In genomic region chr3:120170223-120170622, GRCh38 we compare ENCODE assay signal across 12 cellular contexts.
A peak's percentile ranks its signal among the peaks of the same experiment; 100 is the strongest.
DNase-seq lines count a peak whose midpoint lies in the region; ATAC-seq, FAIRE-seq and TF ChIP-seq lines count a peak whose summit lies in the region.
"Had no signal": no experiment of that assay in that cellular context is flagged by ENCODE, and none has a peak within 500 bp of the region (broad histone marks: within the 10 kb centered on the region; RNA-seq: fewer than 3 reads in every experiment).

No MANE protein-coding gene starts in this region.

- RAD21 ChIA-PET in GM12878 (lab: Charles Lee; ENCODE audit: unreplicated experiment) = no interaction called here

- SMC1A ChIA-PET in GM12878 (lab: Charles Lee; ENCODE audit: uncharacterized antibody, unreplicated experiment) = no interaction called here

- H3K27me3 ChIP-seq in GM12878 (replicated peaks in 1 of 2; ENCODE audit: control insufficient read depth in 2 of 2, insufficient read depth in 2 of 2, low read length in 1 of 2) (no peaks in the 10 kb centered on the region; a peak in 1 of 4 replicates), MM.1S (replicated peaks; ENCODE audit: insufficient read depth, low read length) (no peaks in the 10 kb centered on the region)
- H3K27me3 ChIP-seq: neutrophil had no signal

- H3K79me2 ChIP-seq in GM12878 (ENCODE audit: control insufficient read depth, insufficient read depth, low read length) (no peaks in the 10 kb centered on the region), MM.1S (ENCODE audit: low read length) (no peaks in the 10 kb centered on the region)

- POLR2A ChIA-PET in GM12878 (lab: Charles Lee) = no interaction called here

- no peaks in the 10 kb centered on the region for H3K9me2 ChIP-seq in MM.1S (replicated peaks; ENCODE audit: insufficient read depth, low read length)

- TF ChIP-seq CTCF in GM12878 (IDR thresholded peaks at IDR 0.05 in 2 of 3, conservative IDR thresholded peaks at IDR 0.05 in 1 of 3; ENCODE audit: control insufficient read depth in 2 of 3, extremely low read depth in 1 of 3, insufficient read depth in 1 of 3, low read depth in 3 of 3, low read length in 3 of 3) = no peak
- no peak for TF ChIP-seq CTCF in MM.1S (IDR thresholded peaks at IDR 0.05; ENCODE audit: low read length)

- H4K20me1 ChIP-seq in GM12878 (ENCODE audit: control insufficient read depth, insufficient read depth) (no peaks in the 10 kb centered on the region), MM.1S (ENCODE audit: insufficient read depth, low read length) (no peaks in the 10 kb centered on the region)

- no peak for FAIRE-seq in GM12878 (lab: Jason Lieb, UNC)
- FAIRE-seq: GM12892 had no signal

- H3K4me2 ChIP-seq in GM12878 (ENCODE audit: control insufficient read depth, insufficient read depth) = no peak overlapping the region
- no peak overlapping the region for H3K4me2 ChIP-seq in MM.1S (ENCODE audit: low read depth, low read length)
- H3K4me2 ChIP-seq: GM23338 had no signal

- no peak overlapping the region for H3K9ac ChIP-seq in GM12878 (ENCODE audit: control insufficient read depth, insufficient read depth, low read length)
- H3K9ac ChIP-seq in MM.1S (ENCODE audit: low read length) = no peak overlapping the region

- TF ChIP-seq RAD21 in GM12878 (IDR thresholded peaks at IDR 0.05; ENCODE audit: insufficient read depth, low read depth, low read length) = no peak

- no TSS peak for BruUV-seq in GM12878 (replicated peaks; lab: Mats Ljungman, UMichigan)

- H3F3A ChIP-seq in MM.1S (ENCODE audit: insufficient read depth, low read length) = no peaks in the 10 kb centered on the region

- H3K27ac ChIP-seq in GM12878 (ENCODE audit: control insufficient read depth, insufficient read depth) (no peak overlapping the region), MM.1S (ENCODE audit: low read length) (no peak overlapping the region)
- H3K27ac ChIP-seq: neutrophil had no signal

- H3K4me1 ChIP-seq in GM12878 (ENCODE audit: control insufficient read depth, insufficient read depth, low read length) (no peaks in the 10 kb centered on the region), MM.1S (ENCODE audit: low read length) (peaks cover 10% of the 10 kb centered on the region; the same call in 1 of the 2 replicates)

- H2AFZ ChIP-seq in GM12878 (ENCODE audit: control insufficient read depth, low read depth, low read length) (no peak overlapping the region), MM.1S (ENCODE audit: low read length) (no peak overlapping the region)
- H2AFZ ChIP-seq: GM23338 had no signal

- intact Hi-C loops in GM12878 (cut with micrococcal nuclease; ENCODE audit: unreplicated experiment) = no loop called here

- ATAC-seq in GM12878 = no peak; the same call in 2 of the 3 replicates
- ATAC-seq in GM19395 (IDR thresholded peaks at IDR 0.05; ENCODE audit: unreplicated experiment) = no peak
- no peak for ATAC-seq in GM21447 (IDR thresholded peaks at IDR 0.05; ENCODE audit: unreplicated experiment)
- ATAC-seq: GM23338 had no signal

- no peak overlapping the region for H3K4me3 ChIP-seq in GM12878
- no peak overlapping the region for H3K4me3 ChIP-seq in MM.1S (ENCODE audit: low read length)
- H3K4me3 ChIP-seq: GM23338 had no signal

- in situ Hi-C loops in GM12878 (cut with MboI) = no loop called here

- DNase-seq in NCI-H146 (lab: John Stamatoyannopoulos, UW) (peak; percentile 69), NCI-H146 treated with DMSO at 0.1 percent for 48 hours (lab: John Stamatoyannopoulos, UW; ENCODE audit: unreplicated experiment) (no peak), LoVo (ENCODE audit: low spot score) (peak; percentile 59), GM12878 (ENCODE audit: low read depth, low spot score) (no peak), renal cortical epithelial cell (ENCODE audit: low read depth) (peak; percentile 92), MM.1S (no peak)
- DNase-seq: activated CD4-positive, CD25-positive, alpha-beta regulatory T cell had no signal

- H3K36me3 ChIP-seq in GM12878 (ENCODE audit: control insufficient read depth in 2 of 2, insufficient read depth in 2 of 2, low read length in 1 of 2) (no peaks in the 10 kb centered on the region), MM.1S (replicated peaks; ENCODE audit: insufficient read depth, low read length) (no peaks in the 10 kb centered on the region)
- H3K36me3 ChIP-seq: neutrophil had no signal

- H3K9me3 ChIP-seq in GM12878 (replicated peaks; ENCODE audit: control insufficient read depth, insufficient read depth, low read length) = no peaks in the 10 kb centered on the region
- H3K9me3 ChIP-seq in MM.1S (replicated peaks; ENCODE audit: insufficient read depth, low read length) = no peaks in the 10 kb centered on the region
- H3K9me3 ChIP-seq: neutrophil had no signal

- TF ChIP-seq EP300 in GM12878 (IDR thresholded peaks at IDR 0.05; ENCODE audit: borderline replicate concordance in 1 of 2, control insufficient read depth in 1 of 2, low read depth in 2 of 2, low read length in 2 of 2) = no peak

- CTCF ChIA-PET in GM12878 (lab: Yijun Ruan, JAX) = interaction anchor here (1.5 kb wide), 1 partner anchor 10 kb away, joined by 5 read pairs; no protein-coding TSS in a partner anchor

- TF ChIP-seq POLR2A in GM12878 (IDR thresholded peaks at IDR 0.05; ENCODE audit: low read depth, low read length) = no peak

- WGBS in GM12878 (ENCODE audit: insufficient coverage, insufficient replicate concordance, low lambda C conversion rate, missing lambda C conversion rate) = 32% methylated on average over 2 of the region's 2 CpGs

TF ChIP-seq in GM12878, 131 proteins besides CTCF, POLR2A, EP300 and RAD21:
- TF ChIP-seq BMI1 (IDR thresholded peaks at IDR 0.05; ENCODE audit: borderline replicate concordance) (no peak), BCL3 (IDR thresholded peaks at IDR 0.05; ENCODE audit: borderline replicate concordance, insufficient read depth, low read depth, low read length, poor library complexity, severe bottlenecking) (peak; percentile 51), TCF12 (IDR thresholded peaks at IDR 0.05; ENCODE audit: low read depth, low read length) (no peak), FOXK2 (IDR thresholded peaks at IDR 0.05) (no peak), ZNF217 (IDR thresholded peaks at IDR 0.05) (no peak)

Comparison
In these comparisons a context has a peak if more than half of its experiments do, and no peak if none do; other contexts are left out.
1. DNase-seq: peak in NCI-H146 (single experiment), LoVo (single experiment) and renal cortical epithelial cell (single experiment); none in NCI-H146 treated with DMSO at 0.1 percent for 48 hours (single experiment), GM12878 (single experiment) and MM.1S (single experiment).